Comparison of ENCODE assay signal across 1 cellular context in genomic region chr17:78793968-78794367, GRCh38.
TF ChIP-seq lines count a peak whose summit lies in the region.

No MANE protein-coding gene starts in this region.

TF ChIP-seq in K562, 482 proteins besides CTCF, POLR2A, EP300 and RAD21:
- TF ChIP-seq ZC3H11A (IDR thresholded peaks at IDR 0.05; ENCODE audit: low read depth, low read length): no peak
- TF ChIP-seq TEAD2 (tag; IDR thresholded peaks at IDR 0.05): no peak
- TF ChIP-seq TFAP4 (CRISPR knock-in tag; IDR thresholded peaks at IDR 0.05; ENCODE audit: borderline replicate concordance): no peak
- no peak for TF ChIP-seq RREB1 (CRISPR knock-in tag; IDR thresholded peaks at IDR 0.05)
